ENCODE assay signal across 19 cellular contexts in the genomic region with DNA sequence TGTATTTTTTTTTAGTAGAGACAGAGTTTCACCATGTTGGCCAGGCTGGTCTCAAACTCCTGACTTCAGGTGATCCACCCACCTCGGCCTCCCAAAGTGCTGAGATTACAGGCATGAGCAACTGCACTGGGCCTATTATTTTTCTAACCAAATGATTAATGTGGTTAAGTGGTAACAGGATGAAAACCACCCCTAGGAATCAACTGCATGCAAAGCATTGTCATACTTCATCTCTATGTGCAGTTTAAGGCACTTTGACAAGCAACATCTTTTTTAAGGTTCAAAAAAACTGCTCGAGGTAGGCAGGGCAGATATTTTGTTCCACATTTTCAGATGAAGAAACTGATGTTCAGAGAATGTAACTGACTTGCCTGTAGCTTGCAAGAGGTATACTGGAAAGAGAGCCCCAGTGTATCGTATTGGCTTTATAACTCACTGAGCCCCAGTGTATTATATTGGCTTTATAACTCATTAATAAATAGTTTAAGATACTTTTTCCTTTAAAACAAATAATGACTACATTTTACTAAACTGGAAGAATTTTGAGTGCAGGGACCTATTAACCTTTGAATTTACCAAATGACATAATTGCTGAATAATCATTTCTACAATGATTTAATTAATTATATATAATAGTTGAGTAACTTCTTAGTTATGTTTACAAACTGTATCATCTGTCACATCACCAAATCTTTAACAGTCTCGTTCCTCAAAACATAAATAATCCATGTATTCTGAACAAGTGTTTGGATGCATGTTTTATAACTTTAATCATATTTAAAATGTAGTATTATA. TPM values are rescaled to one million over a fixed set of nuclear protein-coding genes. Genes with fewer than 3 reads are reported as not detected.
A peak's percentile ranks its signal among the peaks of the same experiment; 100 is the strongest.
DNase-seq lines count a peak whose midpoint lies in the region; ATAC-seq and TF ChIP-seq lines count a peak whose summit lies in the region.
"Had no signal": no experiment of that assay in that cellular context is flagged by ENCODE, and none has a peak within 500 bp of the region (broad histone marks: within the 10 kb centered on the region; RNA-seq: fewer than 3 reads in every experiment).

No MANE protein-coding gene starts in this region.

- ATAC-seq in activated naive CD8-positive, alpha-beta T cell treated with anti-CD3 and anti-CD28 coated beads, Interleukin-2, amount 50 U/mL, for 24 hours: no peak
- no peak for ATAC-seq in HG03521 (IDR thresholded peaks at IDR 0.05; ENCODE audit: unreplicated experiment)
- ATAC-seq: stimulated activated naive B cell treated with anti-CD40 and anti-IgM and Interleukin-4, amounts not matched to agents 10 μg/mL and 1 μg/mL and 100 μg/mL, for 72 hours; upper lobe of right lung had no signal

- H3K27ac Mint-ChIP-seq in activated naive CD8-positive, alpha-beta T cell treated with anti-CD3 and anti-CD28 coated beads, Interleukin-2, amount 50 U/mL, for 24 hours: no peak overlapping the region
- H3K27ac Mint-ChIP-seq: activated B cell treated with CpG ODN at 0.5 μM for 24 hours; activated naive CD4-positive, alpha-beta T cell treated with anti-CD3 and anti-CD28 coated beads, Interleukin-2, amount 50 U/mL, for 24 hours; stimulated activated naive B cell treated with anti-CD40 and anti-IgM and Interleukin-4, amounts not matched to agents 10 μg/mL and 1 μg/mL and 100 μg/mL, for 72 hours had no signal

- no peak for TF ChIP-seq CTCF in AG10803 (conservative IDR thresholded peaks at IDR 0.05; ENCODE audit: low read length)

- no peaks in the 10 kb centered on the region for H3K36me3 Mint-ChIP-seq in activated naive CD8-positive, alpha-beta T cell treated with anti-CD3 and anti-CD28 coated beads, Interleukin-2, amount 50 U/mL, for 24 hours (ENCODE audit: low read depth)
- H3K36me3 Mint-ChIP-seq: activated naive CD4-positive, alpha-beta T cell treated with anti-CD3 and anti-CD28 coated beads, Interleukin-2, amount 50 U/mL, for 24 hours had no signal

- DNase-seq in AG10803 (ENCODE audit: low read depth) (peak; percentile 34), HT1080 (ENCODE audit: low read depth) (peak; percentile 45), astrocyte of the hippocampus (ENCODE audit: low read depth, low spot score) (peak; percentile 57), kidney glomerular epithelial cell (lab: John Stamatoyannopoulos, UW) (peak; percentile 55), NOMO-1 (lab: John Stamatoyannopoulos, UW; ENCODE audit: unreplicated experiment in 2 of 2) (no peak), LoVo (ENCODE audit: low spot score) (no peak)
- no peak for DNase-seq in activated naive CD8-positive, alpha-beta T cell treated with anti-CD3 and anti-CD28 coated beads, Interleukin-2, amount 50 U/mL, for 24 hours
- DNase-seq: activated B cell treated with CpG ODN at 0.5 μM for 24 hours; C1 segment of cervical spinal cord; caudate nucleus; islet precursor cell; KG1; NCI-H1436 treated with DMSO at 0.1 percent for 48 hours; NCI-H446 treated with DMSO at 0.1 percent for 48 hours; small intestine; stimulated activated naive B cell treated with anti-CD40 and anti-IgM and Interleukin-4, amounts not matched to agents 10 μg/mL and 1 μg/mL and 100 μg/mL, for 72 hours; upper lobe of right lung had no signal

- no peak overlapping the region for H3K4me3 ChIP-seq in AG10803 (ENCODE audit: low read length)
- H3K4me3 ChIP-seq: upper lobe of right lung had no signal

- H3K27me3 Mint-ChIP-seq in activated naive CD8-positive, alpha-beta T cell treated with anti-CD3 and anti-CD28 coated beads, Interleukin-2, amount 50 U/mL, for 24 hours: no peaks in the 10 kb centered on the region
- H3K27me3 Mint-ChIP-seq: activated B cell treated with CpG ODN at 0.5 μM for 24 hours; activated naive CD4-positive, alpha-beta T cell treated with anti-CD3 and anti-CD28 coated beads, Interleukin-2, amount 50 U/mL, for 24 hours; stimulated activated naive B cell treated with anti-CD40 and anti-IgM and Interleukin-4, amounts not matched to agents 10 μg/mL and 1 μg/mL and 100 μg/mL, for 72 hours had no signal

- H3K4me3 Mint-ChIP-seq in activated naive CD8-positive, alpha-beta T cell treated with anti-CD3 and anti-CD28 coated beads, Interleukin-2, amount 50 U/mL, for 24 hours: no peak overlapping the region
- H3K4me3 Mint-ChIP-seq: activated B cell treated with CpG ODN at 0.5 μM for 24 hours; activated naive CD4-positive, alpha-beta T cell treated with anti-CD3 and anti-CD28 coated beads, Interleukin-2, amount 50 U/mL, for 24 hours; stimulated activated naive B cell treated with anti-CD40 and anti-IgM and Interleukin-4, amounts not matched to agents 10 μg/mL and 1 μg/mL and 100 μg/mL, for 72 hours had no signal

- no peaks in the 10 kb centered on the region for H3K9me3 Mint-ChIP-seq in activated naive CD8-positive, alpha-beta T cell treated with anti-CD3 and anti-CD28 coated beads, Interleukin-2, amount 50 U/mL, for 24 hours
- H3K9me3 Mint-ChIP-seq: activated B cell treated with CpG ODN at 0.5 μM for 24 hours; activated naive CD4-positive, alpha-beta T cell treated with anti-CD3 and anti-CD28 coated beads, Interleukin-2, amount 50 U/mL, for 24 hours; stimulated activated naive B cell treated with anti-CD40 and anti-IgM and Interleukin-4, amounts not matched to agents 10 μg/mL and 1 μg/mL and 100 μg/mL, for 72 hours had no signal

- peaks cover 16% of the 10 kb centered on the region for H3K4me1 Mint-ChIP-seq in activated naive CD8-positive, alpha-beta T cell treated with anti-CD3 and anti-CD28 coated beads, Interleukin-2, amount 50 U/mL, for 24 hours

RNA-seq across cellular contexts. Expression of a gene that starts 38.1 kb away (rescaled TPM):
- 6.2 and 6.5 TPM in 2 replicates for total RNA-seq in HT1080 (2014; rRNA removed; shearing (Covaris generic))
- 3.5 and 3.7 TPM in 2 replicates for polyA plus RNA-seq in HT1080 (2015; cell fraction: cytosol; rRNA removed)
- 5.0 and 5.2 TPM in 2 replicates for polyA plus RNA-seq in HT1080 (2015; cell fraction: nucleus; rRNA removed)

Comparison
In these comparisons a context has a peak if more than half of its experiments do, and no peak if none do; other contexts are left out.
1. DNase-seq: peak in AG10803 (single experiment), HT1080 (single experiment), astrocyte of the hippocampus (single experiment) and kidney glomerular epithelial cell (single experiment); none in NOMO-1 (0 of 2), activated naive CD8-positive, alpha-beta T cell treated with anti-CD3 and anti-CD28 coated beads, Interleukin-2, amount 50 U/mL, for 24 hours (single experiment) and LoVo (single experiment).